14 cellular contexts compared by ENCODE assay signal in the genomic region with DNA sequence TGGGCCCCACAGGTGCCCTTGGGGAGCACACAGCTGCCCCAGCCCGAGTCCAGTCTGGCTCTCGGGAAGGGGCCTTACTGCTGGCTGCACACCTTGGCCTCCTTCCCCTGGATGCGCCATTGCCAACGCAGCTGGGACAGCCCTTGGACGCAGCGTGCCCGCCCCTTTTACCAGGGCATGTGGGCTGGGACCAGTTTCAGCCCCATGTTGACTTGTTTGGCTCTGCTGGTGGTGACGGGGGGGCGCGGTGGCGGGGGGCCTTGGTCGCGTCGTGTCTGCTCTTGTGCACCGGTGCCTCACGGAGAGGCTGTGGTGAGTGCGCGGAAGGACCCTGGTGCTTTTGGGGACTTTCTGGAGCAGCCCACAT. TPM values are rescaled to one million over a fixed set of nuclear protein-coding genes. Genes with fewer than 3 reads are reported as not detected.
DNase-seq lines count a peak whose midpoint lies in the region; ATAC-seq and TF ChIP-seq lines count a peak whose summit lies in the region.
"Had no signal": no experiment of that assay in that cellular context is flagged by ENCODE, and none has a peak within 500 bp of the region (broad histone marks: within the 10 kb centered on the region; RNA-seq: fewer than 3 reads in every experiment).

No MANE protein-coding gene starts in this region.

- POLR2A ChIA-PET in HEK293 (lab: Yijun Ruan, JAX) = no interaction called here

- no peaks in the 10 kb centered on the region for H3K27me3 ChIP-seq in body of pancreas
- H3K27me3 ChIP-seq in liver (ENCODE audit: control insufficient read depth in 4 of 4, insufficient read depth in 4 of 4, low read length in 3 of 4) = no peaks in the 10 kb centered on the region
- no peaks in the 10 kb centered on the region for H3K27me3 ChIP-seq in stomach

- H3K36me3 ChIP-seq in HEK293 (ENCODE audit: control insufficient read depth in 2 of 2, insufficient read depth in 1 of 2, low read length in 2 of 2) (peaks cover 0 to 25% of the 10 kb centered on the region in 2 experiments; a peak in 1 of 3 replicates), body of pancreas (replicated peaks in 1 of 2; ENCODE audit: insufficient read depth in 1 of 2, low read depth in 2 of 2) (no peaks in the 10 kb centered on the region), liver (ENCODE audit: control insufficient read depth in 4 of 4, insufficient read depth in 3 of 4, low read depth in 1 of 4, low read length in 3 of 4) (no peaks in the 10 kb centered on the region), stomach (peaks cover 0 to 4% (median 0%) of the 10 kb centered on the region in 4 donors)

- CTCF ChIA-PET in HEK293 (lab: Yijun Ruan, JAX) = no interaction called here

- no peak for TF ChIP-seq RAD21 in liver (IDR thresholded peaks at IDR 0.05)

- H3K9me3 ChIP-seq in HEK293 (ENCODE audit: control insufficient read depth, insufficient read depth, low read depth, low read length) (no peaks in the 10 kb centered on the region), body of pancreas (no peaks in the 10 kb centered on the region), liver (ENCODE audit: control insufficient read depth in 4 of 4, low read length in 3 of 4) (no peaks in the 10 kb centered on the region), stomach (no peaks in the 10 kb centered on the region)
- H3K9me3 ChIP-seq: Caco-2 had no signal

- H3K4me1 ChIP-seq in HEK293 (ENCODE audit: control insufficient read depth, insufficient read depth, low read length) (peaks cover 11% of the 10 kb centered on the region), body of pancreas (peaks cover 60% of the 10 kb centered on the region), liver (ENCODE audit: control insufficient read depth in 4 of 4, insufficient read depth in 4 of 4, low read length in 3 of 4) (peaks cover 32 to 75% (median 62%) of the 10 kb centered on the region in 4 donors), stomach (peaks cover 76 to 99% (median 89%) of the 10 kb centered on the region in 4 donors)

- WGBS in body of pancreas, 2 donors = 77 to 84% methylated on average over 9 to 17 of the region's 18 CpGs
- 36% methylated on average over 18 of the region's 18 CpGs for WGBS in liver
- 56 to 68% (median 59%) methylated on average over 18 of the region's 18 CpGs for WGBS in stomach, 5 donors

- TF ChIP-seq POLR2A in body of pancreas (IDR thresholded peaks at IDR 0.05) (no peak), stomach (IDR thresholded peaks at IDR 0.05) (no peak)

- TF ChIP-seq EP300 in stomach (IDR thresholded peaks at IDR 0.05) = no peak

- peak overlapping the region; percentile 38; the same call in 1 of the 2 replicates for H3K27ac ChIP-seq in HEK293 (ENCODE audit: extremely low read depth, low read depth, low read length)
- H3K27ac ChIP-seq in body of pancreas = peak overlapping the region; percentile 13 to 75 (median 60)
- peak overlapping the region; percentile 73 to 81 for H3K27ac ChIP-seq in liver (ENCODE audit: low read depth in 1 of 2, low read length in 2 of 2)
- peak overlapping the region; percentile 68 to 80 (median 77) for H3K27ac ChIP-seq in stomach

- ATAC-seq in body of pancreas (no peak), HG03135 (IDR thresholded peaks at IDR 0.05; ENCODE audit: unreplicated experiment) (no peak), GM21528 (IDR thresholded peaks at IDR 0.05; ENCODE audit: low FRiP score, unreplicated experiment) (no peak)
- ATAC-seq: effector memory CD8-positive, alpha-beta T cell had no signal

- DNase-seq in body of pancreas = peak in 1 of 4 donors; percentile 19
- DNase-seq in stomach = no peak
- no peak for DNase-seq in NCI-H524 (lab: John Stamatoyannopoulos, UW)
- DNase-seq in AG20443 (ENCODE audit: low spot score) = no peak
- DNase-seq: activated CD4-positive, CD25-positive, alpha-beta regulatory T cell treated with anti-CD3 and anti-CD28 coated beads, Interleukin-2, amount 50 U/mL, for 72 hours; activated T-cell treated with anti-CD3 and anti-CD28 coated beads, Interleukin-2, amount 50 U/mL, for 1 hour; Caco-2; effector memory CD8-positive, alpha-beta T cell; stimulated activated CD4-positive, alpha-beta T cell treated with anti-CD3 and anti-CD28 coated beads, Interleukin-4, amount 100 ng/mL, for 24 hours had no signal

- H3K4me3 ChIP-seq in HEK293 (ENCODE audit: low read depth, low read length) (no peak overlapping the region), body of pancreas (no peak overlapping the region), liver (ENCODE audit: low read depth in 1 of 3, low read length in 3 of 3) (peak overlapping the region; percentile 39 to 52 (median 51)), stomach (peak overlapping the region in 1 of 4 donors; percentile 25)
- H3K4me3 ChIP-seq: lung had no signal

- TF ChIP-seq CTCF in HEK293 (tag by site-specific recombination; IDR thresholded peaks at IDR 0.05) = no peak
- no peak for TF ChIP-seq CTCF in body of pancreas (IDR thresholded peaks at IDR 0.05)
- no peak for TF ChIP-seq CTCF in liver (IDR thresholded peaks at IDR 0.05; ENCODE audit: low read depth, low read length, missing input control)
- TF ChIP-seq CTCF in stomach (IDR thresholded peaks at IDR 0.05) = no peak

- H3K9ac ChIP-seq in liver (ENCODE audit: low read depth in 1 of 2, low read length in 2 of 2) = peak overlapping the region; percentile 17 to 18

- intact Hi-C loops in body of pancreas (cut with DNase I) (no loop called here), stomach (cut with DNase I; ENCODE audit: low total_unique reads) (no loop called here)

TF ChIP-seq in HEK293, 187 proteins besides CTCF, POLR2A, EP300 and RAD21:
- peak; percentile 20; the same call in 1 of the 2 replicates for TF ChIP-seq GLIS2 (tag by site-specific recombination; IDR thresholded peaks at IDR 0.05)
- TF ChIP-seq, protein P1, sequence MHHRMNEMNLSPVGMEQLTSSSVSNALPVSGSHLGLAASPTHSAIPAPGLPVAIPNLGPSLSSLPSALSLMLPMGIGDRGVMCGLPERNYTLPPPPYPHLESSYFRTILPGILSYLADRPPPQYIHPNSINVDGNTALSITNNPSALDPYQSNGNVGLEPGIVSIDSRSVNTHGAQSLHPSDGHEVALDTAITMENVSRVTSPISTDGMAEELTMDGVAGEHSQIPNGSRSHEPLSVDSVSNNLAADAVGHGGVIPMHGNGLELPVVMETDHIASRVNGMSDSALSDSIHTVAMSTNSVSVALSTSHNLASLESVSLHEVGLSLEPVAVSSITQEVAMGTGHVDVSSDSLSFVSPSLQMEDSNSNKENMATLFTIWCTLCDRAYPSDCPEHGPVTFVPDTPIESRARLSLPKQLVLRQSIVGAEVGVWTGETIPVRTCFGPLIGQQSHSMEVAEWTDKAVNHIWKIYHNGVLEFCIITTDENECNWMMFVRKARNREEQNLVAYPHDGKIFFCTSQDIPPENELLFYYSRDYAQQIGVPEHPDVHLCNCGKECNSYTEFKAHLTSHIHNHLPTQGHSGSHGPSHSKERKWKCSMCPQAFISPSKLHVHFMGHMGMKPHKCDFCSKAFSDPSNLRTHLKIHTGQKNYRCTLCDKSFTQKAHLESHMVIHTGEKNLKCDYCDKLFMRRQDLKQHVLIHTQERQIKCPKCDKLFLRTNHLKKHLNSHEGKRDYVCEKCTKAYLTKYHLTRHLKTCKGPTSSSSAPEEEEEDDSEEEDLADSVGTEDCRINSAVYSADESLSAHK (tag by site-specific recombination; IDR thresholded peaks at IDR 0.05) = no peak
TF ChIP-seq in HEK293: peak in this region for 1.

TF ChIP-seq in liver, 16 proteins besides CTCF, POLR2A, EP300 and RAD21 (continues in another document):
- TF ChIP-seq TAF1 (conservative IDR thresholded peaks at IDR 0.05) (no peak), HNF4A (conservative IDR thresholded peaks at IDR 0.05) (peak in 1 of 2 donors; percentile 12), RXRA (IDR thresholded peaks at IDR 0.05) (peak in 1 of 2 donors; percentile 18), EGR1 (IDR thresholded peaks at IDR 0.05; ENCODE audit: low read depth in 2 of 2) (no peak)
- TF ChIP-seq, protein P2, sequence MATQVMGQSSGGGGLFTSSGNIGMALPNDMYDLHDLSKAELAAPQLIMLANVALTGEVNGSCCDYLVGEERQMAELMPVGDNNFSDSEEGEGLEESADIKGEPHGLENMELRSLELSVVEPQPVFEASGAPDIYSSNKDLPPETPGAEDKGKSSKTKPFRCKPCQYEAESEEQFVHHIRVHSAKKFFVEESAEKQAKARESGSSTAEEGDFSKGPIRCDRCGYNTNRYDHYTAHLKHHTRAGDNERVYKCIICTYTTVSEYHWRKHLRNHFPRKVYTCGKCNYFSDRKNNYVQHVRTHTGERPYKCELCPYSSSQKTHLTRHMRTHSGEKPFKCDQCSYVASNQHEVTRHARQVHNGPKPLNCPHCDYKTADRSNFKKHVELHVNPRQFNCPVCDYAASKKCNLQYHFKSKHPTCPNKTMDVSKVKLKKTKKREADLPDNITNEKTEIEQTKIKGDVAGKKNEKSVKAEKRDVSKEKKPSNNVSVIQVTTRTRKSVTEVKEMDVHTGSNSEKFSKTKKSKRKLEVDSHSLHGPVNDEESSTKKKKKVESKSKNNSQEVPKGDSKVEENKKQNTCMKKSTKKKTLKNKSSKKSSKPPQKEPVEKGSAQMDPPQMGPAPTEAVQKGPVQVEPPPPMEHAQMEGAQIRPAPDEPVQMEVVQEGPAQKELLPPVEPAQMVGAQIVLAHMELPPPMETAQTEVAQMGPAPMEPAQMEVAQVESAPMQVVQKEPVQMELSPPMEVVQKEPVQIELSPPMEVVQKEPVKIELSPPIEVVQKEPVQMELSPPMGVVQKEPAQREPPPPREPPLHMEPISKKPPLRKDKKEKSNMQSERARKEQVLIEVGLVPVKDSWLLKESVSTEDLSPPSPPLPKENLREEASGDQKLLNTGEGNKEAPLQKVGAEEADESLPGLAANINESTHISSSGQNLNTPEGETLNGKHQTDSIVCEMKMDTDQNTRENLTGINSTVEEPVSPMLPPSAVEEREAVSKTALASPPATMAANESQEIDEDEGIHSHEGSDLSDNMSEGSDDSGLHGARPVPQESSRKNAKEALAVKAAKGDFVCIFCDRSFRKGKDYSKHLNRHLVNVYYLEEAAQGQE (IDR thresholded peaks at IDR 0.05) = no peak

RNA-seq across cellular contexts. Expression of a gene that starts 19.6 kb away (rescaled TPM):
- 10 to 100 TPM; 15.8 to 33.0 TPM for total RNA-seq in body of pancreas
- total RNA-seq in liver = 10 to 100 TPM; 18.9 to 21.3 TPM
- polyA plus RNA-seq in liver = 10 to 100 TPM in 1 of 2 donors, 1 to 10 TPM in 1; 3.2 to 20.1 TPM
- total RNA-seq in stomach = 10 to 100 TPM; 18.7 to 84.0 (median 32.7) TPM
- polyA plus RNA-seq in stomach = 10 to 100 TPM in 2 of 3 donors, 1 to 10 TPM in 1; 7.4 to 14.8 (median 13.9) TPM

RNA-seq across cellular contexts. Expression of a gene that starts 53.2 kb away (rescaled TPM):
- 10 to 100 TPM; 19.8 to 23.6 TPM for total RNA-seq in body of pancreas
- 10 to 100 TPM in 1 of 2 donors, 1 to 10 TPM in 1; 5.6 to 11.9 TPM for total RNA-seq in liver
- polyA plus RNA-seq in liver = 10 to 100 TPM; 19.6 to 31.5 TPM
- total RNA-seq in stomach = 100 to 1,000 TPM in 1 of 5 donors, 10 to 100 TPM in 3, 1 to 10 TPM in 1; 8.2 to 170 (median 25.8) TPM
- polyA plus RNA-seq in stomach = 100 to 1,000 TPM in 2 of 3 donors, 10 to 100 TPM in 1; 91.3 to 120 (median 101) TPM

Comparison
In these comparisons a context has a peak if more than half of its experiments do, and no peak if none do; other contexts are left out.
1. H3K4me3 ChIP-seq: peak in liver (3 of 3); none in HEK293 (single experiment) and body of pancreas (0 of 2).
2. Peak in every context shown above with its lines, with median percentiles within 50 percentile points of each other: H3K27ac ChIP-seq.